ENCODE assay signal across 16 cellular contexts in genomic region chr19:35476149-35476548, GRCh38. TPM values are rescaled to one million over a fixed set of nuclear protein-coding genes. Genes with fewer than 3 reads are reported as not detected.
DNase-seq lines count a peak whose midpoint lies in the region; ATAC-seq and TF ChIP-seq lines count a peak whose summit lies in the region.
"Had no signal": no experiment of that assay in that cellular context is flagged by ENCODE, and none has a peak within 500 bp of the region (broad histone marks: within the 10 kb centered on the region; RNA-seq: fewer than 3 reads in every experiment).

No MANE protein-coding gene starts in this region.

- no peak for ATAC-seq in activated T-helper 17 cell treated with anti-CD3 and anti-CD28 coated beads, Interleukin-2, amount 50 U/mL, for 72 hours (replicated peaks)
- ATAC-seq in left colon = no peak
- ATAC-seq: body of pancreas, heart left ventricle, Right ventricle myocardium inferior had no signal

- H3K36me3 Mint-ChIP-seq in activated T-helper 17 cell treated with anti-CD3 and anti-CD28 coated beads, Interleukin-2, amount 50 U/mL, for 72 hours (ENCODE audit: low read depth) = no peaks in the 10 kb centered on the region
- H3K36me3 Mint-ChIP-seq in progenitor cell of endocrine pancreas (ENCODE audit: insufficient read depth) = no peaks in the 10 kb centered on the region

- no peak overlapping the region for H3K4me3 Mint-ChIP-seq in activated T-helper 17 cell treated with anti-CD3 and anti-CD28 coated beads, Interleukin-2, amount 50 U/mL, for 72 hours
- no peak overlapping the region for H3K4me3 Mint-ChIP-seq in progenitor cell of endocrine pancreas (ENCODE audit: low read depth)
- H3K4me3 Mint-ChIP-seq: activated T-helper 1 cell treated with anti-CD3 and anti-CD28 coated beads, Interleukin-12 subunit alpha, Interleukin-12 subunit beta, Interleukin-2, Interleukin-4 antibody, amounts not matched to agents 30 ng/mL and 10 ng/mL and 1 ng/mL, durations not matched to agents 14 hours and 24 hours and 36 hours had no signal

- intact Hi-C loops in left colon (cut with DNase I, micrococcal nuclease) = no loop called here

- H3K36me3 ChIP-seq in H7 (replicated peaks; ENCODE audit: control insufficient read depth, insufficient read depth, low read length) = no peaks in the 10 kb centered on the region
- H3K36me3 ChIP-seq: heart left ventricle, spleen had no signal

- H3K27ac Mint-ChIP-seq in activated T-helper 17 cell treated with anti-CD3 and anti-CD28 coated beads, Interleukin-2, amount 50 U/mL, for 72 hours = peak overlapping the region; percentile 12
- no peak overlapping the region for H3K27ac Mint-ChIP-seq in progenitor cell of endocrine pancreas
- H3K27ac Mint-ChIP-seq: activated T-helper 1 cell treated with anti-CD3 and anti-CD28 coated beads, Interleukin-12 subunit alpha, Interleukin-12 subunit beta, Interleukin-2, Interleukin-4 antibody, amounts not matched to agents 30 ng/mL and 10 ng/mL and 1 ng/mL, durations not matched to agents 14 hours and 24 hours and 36 hours had no signal

- TF ChIP-seq CTCF in progenitor cell of endocrine pancreas (IDR thresholded peaks at IDR 0.05; ENCODE audit: unreplicated experiment) = peak; percentile 25

- no peaks in the 10 kb centered on the region for H3K27me3 ChIP-seq in H7 (ENCODE audit: control insufficient read depth, insufficient read depth, low read length)
- H3K27me3 ChIP-seq: body of pancreas, heart left ventricle, spleen had no signal

- H3K9me3 Mint-ChIP-seq in activated T-helper 17 cell treated with anti-CD3 and anti-CD28 coated beads, Interleukin-2, amount 50 U/mL, for 72 hours = no peaks in the 10 kb centered on the region
- H3K9me3 Mint-ChIP-seq in progenitor cell of endocrine pancreas (ENCODE audit: low read depth) = no peaks in the 10 kb centered on the region
- H3K9me3 Mint-ChIP-seq: activated T-helper 1 cell treated with anti-CD3 and anti-CD28 coated beads, Interleukin-12 subunit alpha, Interleukin-12 subunit beta, Interleukin-2, Interleukin-4 antibody, amounts not matched to agents 30 ng/mL and 10 ng/mL and 1 ng/mL, durations not matched to agents 14 hours and 24 hours and 36 hours had no signal

- no peaks in the 10 kb centered on the region for H3K27me3 Mint-ChIP-seq in activated T-helper 17 cell treated with anti-CD3 and anti-CD28 coated beads, Interleukin-2, amount 50 U/mL, for 72 hours
- H3K27me3 Mint-ChIP-seq in progenitor cell of endocrine pancreas = peaks cover 3% of the 10 kb centered on the region

- H3K4me1 Mint-ChIP-seq in activated T-helper 17 cell treated with anti-CD3 and anti-CD28 coated beads, Interleukin-2, amount 50 U/mL, for 72 hours = no peaks in the 10 kb centered on the region
- peaks cover 3% of the 10 kb centered on the region for H3K4me1 Mint-ChIP-seq in progenitor cell of endocrine pancreas (ENCODE audit: low read depth)

- no peak overlapping the region for H3K4me3 ChIP-seq in H7 (ENCODE audit: insufficient read depth, low read depth, low read length)
- H3K4me3 ChIP-seq: body of pancreas, heart left ventricle, lung, spleen had no signal

- DNase-seq in activated T-cell treated with anti-CD3 and anti-CD28 coated beads, Interleukin-2, amount 50 U/mL, for 48 hours = peak; percentile 33 to 45
- DNase-seq in activated T-cell treated with anti-CD3 and anti-CD28 coated beads, Interleukin-2, amount 50 U/mL, for 1 hour = no peak
- DNase-seq in H7 (peak; percentile 77), progenitor cell of endocrine pancreas (ENCODE audit: low spot score, unreplicated experiment) (no peak), SIG-M5 (lab: John Stamatoyannopoulos, UW) (no peak), GOT3 (lab: John Stamatoyannopoulos, UW) (no peak), left colon (no peak)
- DNase-seq: body of pancreas, heart left ventricle, NCI-H2171 treated with DMSO at 0.1 percent for 48 hours, spleen had no signal

RNA-seq across cellular contexts. Expression of gene KRTDAP, which starts 14.1 kb away (rescaled TPM):
- total RNA-seq in H7 (2014; rRNA removed; shearing (Covaris generic)) = 0.44 and 0.52 TPM in 2 replicates
- not detected for total RNA-seq in activated T-helper 17 cell treated with anti-CD3 and anti-CD28 coated beads, Interleukin-2, amount 50 U/mL, for 72 hours
- total RNA-seq in progenitor cell of endocrine pancreas (1.6 and 4.8 TPM in 2 replicates), left colon (not detected)
- total RNA-seq: activated T-helper 1 cell treated with anti-CD3 and anti-CD28 coated beads, Interleukin-12 subunit alpha, Interleukin-12 subunit beta, Interleukin-2, Interleukin-4 antibody, amounts not matched to agents 30 ng/mL and 10 ng/mL and 1 ng/mL, durations not matched to agents 14 hours and 24 hours and 36 hours; body of pancreas; heart left ventricle; lung; omental fat pad; Right ventricle myocardium inferior had no signal

RNA-seq across cellular contexts. Expression of gene FFAR2, which starts 28.1 kb away (rescaled TPM):
- not detected in 2 replicates for total RNA-seq in H7 (2014; rRNA removed; shearing (Covaris generic))
- not detected for total RNA-seq in activated T-helper 17 cell treated with anti-CD3 and anti-CD28 coated beads, Interleukin-2, amount 50 U/mL, for 72 hours
- total RNA-seq in progenitor cell of endocrine pancreas (1.2 and 1.9 TPM in 2 replicates), left colon (1 to 10 TPM; 1.2 to 1.8 TPM)
- total RNA-seq: activated T-helper 1 cell treated with anti-CD3 and anti-CD28 coated beads, Interleukin-12 subunit alpha, Interleukin-12 subunit beta, Interleukin-2, Interleukin-4 antibody, amounts not matched to agents 30 ng/mL and 10 ng/mL and 1 ng/mL, durations not matched to agents 14 hours and 24 hours and 36 hours; body of pancreas had no signal

RNA-seq across cellular contexts. Expression of gene DMKN, which starts 37.3 kb away (rescaled TPM):
- 179 and 182 TPM in 2 replicates for total RNA-seq in H7 (2014; rRNA removed; shearing (Covaris generic))
- total RNA-seq in activated T-helper 17 cell treated with anti-CD3 and anti-CD28 coated beads, Interleukin-2, amount 50 U/mL, for 72 hours = 1 to 10 TPM in 1 of 2 donors, under 1 TPM in 1; 0.11 to 1.7 TPM
- total RNA-seq in progenitor cell of endocrine pancreas (201 and 213 TPM in 2 replicates), left colon (10 to 100 TPM in 1 of 2 donors, 1 to 10 TPM in 1; 8.8 to 13.8 TPM)
- total RNA-seq: activated T-helper 1 cell treated with anti-CD3 and anti-CD28 coated beads, Interleukin-12 subunit alpha, Interleukin-12 subunit beta, Interleukin-2, Interleukin-4 antibody, amounts not matched to agents 30 ng/mL and 10 ng/mL and 1 ng/mL, durations not matched to agents 14 hours and 24 hours and 36 hours had no signal

RNA-seq across cellular contexts. Expression of gene SBSN, which starts 52.0 kb away (rescaled TPM):
- not detected in 2 replicates for total RNA-seq in H7 (2014; rRNA removed; shearing (Covaris generic))
- not detected for total RNA-seq in activated T-helper 17 cell treated with anti-CD3 and anti-CD28 coated beads, Interleukin-2, amount 50 U/mL, for 72 hours
- total RNA-seq in progenitor cell of endocrine pancreas (0.16 and 0.24 TPM in 2 replicates), left colon (not detected)
- total RNA-seq: activated T-helper 1 cell treated with anti-CD3 and anti-CD28 coated beads, Interleukin-12 subunit alpha, Interleukin-12 subunit beta, Interleukin-2, Interleukin-4 antibody, amounts not matched to agents 30 ng/mL and 10 ng/mL and 1 ng/mL, durations not matched to agents 14 hours and 24 hours and 36 hours; body of pancreas; heart left ventricle; Right ventricle myocardium inferior; spleen had no signal

RNA-seq across cellular contexts. Expression of gene GAPDHS, which starts 57.1 kb away (rescaled TPM):
- 0.07 TPM in 1 of 2 replicates, not detected in the other for total RNA-seq in H7 (2014; rRNA removed; shearing (Covaris generic))
- not detected for total RNA-seq in activated T-helper 17 cell treated with anti-CD3 and anti-CD28 coated beads, Interleukin-2, amount 50 U/mL, for 72 hours
- not detected in 2 replicates for total RNA-seq in progenitor cell of endocrine pancreas
- total RNA-seq in left colon = not detected
- total RNA-seq: activated T-helper 1 cell treated with anti-CD3 and anti-CD28 coated beads, Interleukin-12 subunit alpha, Interleukin-12 subunit beta, Interleukin-2, Interleukin-4 antibody, amounts not matched to agents 30 ng/mL and 10 ng/mL and 1 ng/mL, durations not matched to agents 14 hours and 24 hours and 36 hours; body of pancreas; heart left ventricle; lung; omental fat pad; Right ventricle myocardium inferior had no signal

Comparison
In these comparisons a context has a peak if more than half of its experiments do, and no peak if none do; other contexts are left out.
1. DNase-seq: peak in activated T-cell treated with anti-CD3 and anti-CD28 coated beads, Interleukin-2, amount 50 U/mL, for 48 hours (2 of 2) and H7 (single experiment); none in activated T-cell treated with anti-CD3 and anti-CD28 coated beads, Interleukin-2, amount 50 U/mL, for 1 hour (single experiment), progenitor cell of endocrine pancreas (single experiment), SIG-M5 (single experiment), GOT3 (single experiment) and left colon (0 of 2).
2. RNA of gene DMKN, which starts 37.3 kb away (total RNA-seq): 201 to 213 TPM in progenitor cell of endocrine pancreas and 179 to 182 TPM in H7; 8.8 to 13.8 TPM in left colon and 0.11 to 1.7 TPM in activated T-helper 17 cell treated with anti-CD3 and anti-CD28 coated beads, Interleukin-2, amount 50 U/mL, for 72 hours; every median in the first group is over 10 times any median in the second.